8 cellular contexts compared by ENCODE assay signal in the genomic region with DNA sequence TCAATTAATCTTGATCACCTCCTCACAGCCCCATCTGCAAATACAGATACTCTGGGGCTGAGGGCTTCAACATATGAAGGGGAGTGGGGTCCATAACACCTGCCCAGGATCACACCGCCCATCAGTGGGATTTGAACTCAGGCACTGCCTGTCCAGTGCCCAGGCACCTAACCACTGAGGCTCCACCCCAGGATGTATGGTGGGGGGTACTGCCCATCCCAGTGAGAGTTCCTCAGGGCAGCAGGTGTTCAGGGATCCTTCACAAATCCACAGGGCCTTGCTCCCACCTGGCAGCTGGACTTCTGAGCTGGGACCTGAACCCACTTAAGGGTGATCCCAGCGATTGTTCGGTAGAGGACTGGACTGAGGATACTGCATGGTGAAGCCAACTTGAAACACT. TPM values are rescaled to one million over a fixed set of nuclear protein-coding genes. Genes with fewer than 3 reads are reported as not detected.
DNase-seq lines count a peak whose midpoint lies in the region; ATAC-seq and TF ChIP-seq lines count a peak whose summit lies in the region.

No MANE protein-coding gene starts in this region.

- in situ Hi-C loops in astrocyte of the cerebellum (cut with HindIII; ENCODE audit: low sequenced_read_pairs) (no loop called here), transverse colon (cut with MboI; ENCODE audit: low pct_ligation_motif_present in 1 of 4, low pct_unique_long_range_greater_than_20kb in 1 of 4, low sequenced_read_pairs in 3 of 4) (no loop called here)

- TF ChIP-seq CTCF in astrocyte of the cerebellum (IDR thresholded peaks at IDR 0.05; ENCODE audit: low read depth, low read length, missing control alignments) (no peak), lung (IDR thresholded peaks at IDR 0.05; ENCODE audit: control extremely low read depth, extremely low read depth) (no peak), transverse colon (IDR thresholded peaks at IDR 0.05) (no peak)

- H3K27me3 ChIP-seq in lung (ENCODE audit: control insufficient read depth, insufficient read depth) (no peaks in the 10 kb centered on the region), transverse colon (no peaks in the 10 kb centered on the region)

- no peak for TF ChIP-seq POLR2A in transverse colon (IDR thresholded peaks at IDR 0.05)

- H3K9me3 ChIP-seq in lung (ENCODE audit: control insufficient read depth in 2 of 2, insufficient read depth in 1 of 2, low read length in 1 of 2) (no peaks in the 10 kb centered on the region), transverse colon (no peaks in the 10 kb centered on the region)

- intact Hi-C loops in transverse colon (cut with DNase I; ENCODE audit: low total_unique reads), result loop anchor here (1.0 kb wide), 1 partner anchor 33 kb away; the partner anchor contains the start of gene PRDM11

- peaks cover 6% of the 10 kb centered on the region for H3K36me3 Mint-ChIP-seq in activated T-cell treated with anti-CD3 and anti-CD28 coated beads, Interleukin-2, amount 50 U/mL, for 4 hours (ENCODE audit: insufficient read depth)

- WGBS in lung, 2 donors, result 67 to 71% methylated on average over 3 of the region's 3 CpGs
- 48% methylated on average over 3 of the region's 3 CpGs; no CpG with 5 or more reads in 1 of the 2 donors for WGBS in transverse colon (ENCODE audit: low coverage in 1 of 2), 2 donors

- H3K36me3 ChIP-seq in lung (ENCODE audit: control insufficient read depth in 2 of 2, insufficient read depth in 2 of 2, low read length in 2 of 2) (peaks cover 2 to 6% of the 10 kb centered on the region in 2 donors), transverse colon (no peaks in the 10 kb centered on the region)

- peak overlapping the region; percentile 88 to 95 for H3K27ac ChIP-seq in lung (ENCODE audit: low read depth in 1 of 2, low read length in 1 of 2)
- peak overlapping the region; percentile 86 to 93 (median 90) for H3K27ac ChIP-seq in transverse colon

- H3K4me3 Mint-ChIP-seq in activated T-cell treated with anti-CD3 and anti-CD28 coated beads, Interleukin-2, amount 50 U/mL, for 4 hours, result peak overlapping the region; percentile 76

- no peaks in the 10 kb centered on the region for H3K9me3 Mint-ChIP-seq in activated T-cell treated with anti-CD3 and anti-CD28 coated beads, Interleukin-2, amount 50 U/mL, for 4 hours

- H3K4me3 ChIP-seq in astrocyte of the cerebellum (ENCODE audit: low read depth, low read length) (peak overlapping the region; percentile 29), lung (peak overlapping the region; percentile 40), transverse colon (peak overlapping the region in 3 of 4 donors; percentile 58 to 72 (median 71))

- H3K4me1 ChIP-seq in lung (ENCODE audit: control insufficient read depth in 2 of 2, insufficient read depth in 2 of 2, low read length in 2 of 2) (peaks cover 0 to 12% of the 10 kb centered on the region in 2 donors), transverse colon (peaks cover 3 to 21% (median 15%) of the 10 kb centered on the region in 4 donors)

- no peak for TF ChIP-seq EP300 in transverse colon (IDR thresholded peaks at IDR 0.05; ENCODE audit: low read depth)

- H3K4me1 Mint-ChIP-seq in activated T-cell treated with anti-CD3 and anti-CD28 coated beads, Interleukin-2, amount 50 U/mL, for 4 hours (ENCODE audit: low read depth), result peaks cover 8% of the 10 kb centered on the region

- no peak for ATAC-seq in activated T-cell treated with anti-CD3 and anti-CD28 coated beads, Interleukin-2, amount 50 U/mL, for 4 hours
- ATAC-seq in lung (ENCODE audit: insufficient read depth, low FRiP score), result no peak

- H3K27me3 Mint-ChIP-seq in activated T-cell treated with anti-CD3 and anti-CD28 coated beads, Interleukin-2, amount 50 U/mL, for 4 hours (ENCODE audit: low read depth), result peaks cover 19% of the 10 kb centered on the region

- DNase-seq in activated T-cell treated with anti-CD3 and anti-CD28 coated beads, Interleukin-2, amount 50 U/mL, for 4 hours, result no peak
- DNase-seq in activated T-cell treated with anti-CD3 and anti-CD28 coated beads, Interleukin-2, amount 50 U/mL, for 1 hour, result no peak
- DNase-seq in astrocyte of the cerebellum (ENCODE audit: low read depth), result no peak
- no peak for DNase-seq in lung (ENCODE audit: low spot score)
- DNase-seq in transverse colon, result no peak
- DNase-seq in GF-D8 (lab: John Stamatoyannopoulos, UW), result no peak
- no peak for DNase-seq in epidermal melanocyte (ENCODE audit: insufficient read length, low spot score)
- no peak for DNase-seq in activated CD4-positive, CD25-positive, alpha-beta regulatory T cell (lab: John Stamatoyannopoulos, UW)

RNA-seq across cellular contexts. Expression of gene PRDM11, which starts 33.2 kb away (rescaled TPM):
- total RNA-seq in activated T-cell treated with anti-CD3 and anti-CD28 coated beads, Interleukin-2, amount 50 U/mL, for 4 hours, result 1 to 10 TPM; 6.0 to 8.5 (median 6.8) TPM
- 10 to 100 TPM; 22.5 to 35.1 TPM for total RNA-seq in lung
- polyA plus RNA-seq in lung, result 1 to 10 TPM; 3.7 to 5.7 TPM
- 10 to 100 TPM in 1 of 4 donors, 1 to 10 TPM in 3; 5.0 to 11.2 (median 7.9) TPM for total RNA-seq in transverse colon
